In the genomic region with DNA sequence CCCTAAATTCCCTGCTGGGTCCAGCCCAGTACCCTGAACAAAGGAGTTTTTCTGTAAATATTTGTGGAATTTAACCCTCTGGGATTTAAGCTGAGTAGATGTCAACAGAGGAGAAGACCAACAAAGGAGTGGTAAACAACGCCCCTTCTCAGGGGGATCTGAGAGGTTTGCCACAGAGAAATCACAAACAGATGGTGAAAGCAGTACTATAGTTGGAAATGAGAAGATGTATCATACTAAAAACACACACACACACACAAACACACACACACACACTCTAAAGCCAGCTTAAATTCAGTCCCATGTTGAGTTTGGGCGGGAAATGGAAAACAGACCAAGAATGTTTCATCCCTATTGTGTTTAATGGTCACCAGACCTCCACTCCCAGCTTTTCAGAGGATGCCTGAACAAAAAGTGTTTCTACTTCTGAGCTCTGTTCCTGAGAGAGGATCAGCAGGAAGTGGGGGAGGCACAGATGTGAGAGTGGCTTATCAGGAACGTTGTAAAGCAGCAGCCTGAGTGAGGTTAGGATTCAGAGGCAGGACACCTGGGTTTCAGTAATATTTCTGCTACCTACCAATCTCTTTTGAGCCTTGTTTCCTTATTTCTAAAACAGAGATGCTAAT, we compare ENCODE assay signal across 11 cellular contexts. TPM values are rescaled to one million over a fixed set of nuclear protein-coding genes. Genes with fewer than 3 reads are reported as not detected.
DNase-seq lines count a peak whose midpoint lies in the region; ATAC-seq and TF ChIP-seq lines count a peak whose summit lies in the region.
"Had no signal": no experiment of that assay in that cellular context is flagged by ENCODE, and none has a peak within 500 bp of the region (broad histone marks: within the 10 kb centered on the region; RNA-seq: fewer than 3 reads in every experiment).

No MANE protein-coding gene starts in this region.

- DNase-seq in COLO829 (ENCODE audit: low spot score) (peak; percentile 23), upper lobe of right lung (no peak)
- peak; percentile 92 for DNase-seq in Jurkat, Clone E6-1 (ENCODE audit: low read depth, low spot score)
- DNase-seq: brain microvascular endothelial cell, NCI-H446, psoas muscle had no signal

- no peaks in the 10 kb centered on the region for H3K9me3 Mint-ChIP-seq in activated naive CD8-positive, alpha-beta T cell (ENCODE audit: low read depth)

- H3K4me1 ChIP-seq in mesodermal cell (ENCODE audit: control insufficient read depth, insufficient read depth, low read length, poor library complexity, severe bottlenecking) (peaks cover 23% of the 10 kb centered on the region), gastroesophageal sphincter (no peaks in the 10 kb centered on the region), upper lobe of right lung (peaks cover 13% of the 10 kb centered on the region)
- H3K4me1 ChIP-seq: psoas muscle had no signal

- H3K27ac ChIP-seq in mesodermal cell (ENCODE audit: low read depth, low read length, severe bottlenecking) (peak overlapping the region; percentile 94), gastroesophageal sphincter (no peak overlapping the region), upper lobe of right lung (no peak overlapping the region)
- H3K27ac ChIP-seq: brain microvascular endothelial cell, psoas muscle had no signal

- TF ChIP-seq POLR2A in gastroesophageal sphincter (IDR thresholded peaks at IDR 0.05), result no peak

- peaks cover 78% of the 10 kb centered on the region for H3K4me1 Mint-ChIP-seq in activated naive CD8-positive, alpha-beta T cell (ENCODE audit: low read depth)

- intact Hi-C loops in upper lobe of right lung (cut with DNase I), result no loop called here

- H3K36me3 ChIP-seq in mesodermal cell (ENCODE audit: control insufficient read depth, insufficient read depth, low read length) (no peaks in the 10 kb centered on the region), gastroesophageal sphincter (no peaks in the 10 kb centered on the region), upper lobe of right lung (no peaks in the 10 kb centered on the region)
- H3K36me3 ChIP-seq: brain microvascular endothelial cell had no signal

- ATAC-seq in GM21723 (IDR thresholded peaks at IDR 0.05; ENCODE audit: unreplicated experiment) (no peak), gastroesophageal sphincter (no peak), upper lobe of right lung (no peak), GM21737 (IDR thresholded peaks at IDR 0.05; ENCODE audit: unreplicated experiment) (no peak)
- ATAC-seq: psoas muscle had no signal

- peak overlapping the region; percentile 93 for H3K4me3 Mint-ChIP-seq in activated naive CD8-positive, alpha-beta T cell

- no peaks in the 10 kb centered on the region for H3K27me3 Mint-ChIP-seq in activated naive CD8-positive, alpha-beta T cell

- TF ChIP-seq CTCF in gastroesophageal sphincter (IDR thresholded peaks at IDR 0.05), result no peak
- no peak for TF ChIP-seq CTCF in upper lobe of right lung (IDR thresholded peaks at IDR 0.05)

- WGBS in mesodermal cell (ENCODE audit: insufficient coverage in 2 of 2), 2 experiments, result 20 to 30% methylated on average over 1 to 2 of the region's 3 CpGs
- WGBS in gastroesophageal sphincter (ENCODE audit: low coverage in 1 of 2), 2 donors, result 35 to 50% methylated on average over 2 to 3 of the region's 3 CpGs

- no peak for TF ChIP-seq EP300 in gastroesophageal sphincter (IDR thresholded peaks at IDR 0.05)

- H3K4me3 ChIP-seq in Jurkat, Clone E6-1 (ENCODE audit: low read length), result peak overlapping the region; percentile 26
- H3K4me3 ChIP-seq in mesodermal cell (ENCODE audit: extremely low read depth, insufficient read depth, low read length, poor library complexity, severe bottlenecking), result no peak overlapping the region
- no peak overlapping the region for H3K4me3 ChIP-seq in gastroesophageal sphincter
- no peak overlapping the region for H3K4me3 ChIP-seq in upper lobe of right lung
- H3K4me3 ChIP-seq: psoas muscle had no signal

- no peaks in the 10 kb centered on the region for H3K9me3 ChIP-seq in mesodermal cell (ENCODE audit: control insufficient read depth, low read length)
- H3K9me3 ChIP-seq in gastroesophageal sphincter, result no peaks in the 10 kb centered on the region
- H3K9me3 ChIP-seq in upper lobe of right lung, result no peaks in the 10 kb centered on the region
- H3K9me3 ChIP-seq: psoas muscle had no signal

- peaks cover 5% of the 10 kb centered on the region for H3K36me3 Mint-ChIP-seq in activated naive CD8-positive, alpha-beta T cell

- H3K27ac Mint-ChIP-seq in activated naive CD8-positive, alpha-beta T cell, result peak overlapping the region; percentile 94

- H3K27me3 ChIP-seq in gastroesophageal sphincter, result peaks cover 8% of the 10 kb centered on the region
- no peaks in the 10 kb centered on the region for H3K27me3 ChIP-seq in upper lobe of right lung
- H3K27me3 ChIP-seq: brain microvascular endothelial cell had no signal

RNA-seq across cellular contexts. Expression of gene BIN2, which starts 3.2 kb away (rescaled TPM):
- polyA plus RNA-seq in Jurkat, Clone E6-1 (2012; ENCODE audit: insufficient read depth, insufficient read length), result 27.8 TPM
- not detected for polyA plus RNA-seq in mesodermal cell (2013, experiment 1 of 2)
- polyA plus RNA-seq in mesodermal cell (2013, experiment 2 of 2), result not detected
- total RNA-seq in gastroesophageal sphincter (1 to 10 TPM in 3 of 4 donors, under 1 TPM in 1; 0.62 to 5.4 (median 2.0) TPM), upper lobe of right lung (26.1 TPM)

RNA-seq across cellular contexts. Expression of gene CELA1, which starts 25.7 kb away (rescaled TPM):
- polyA plus RNA-seq in Jurkat, Clone E6-1 (2012; ENCODE audit: insufficient read depth, insufficient read length), result not detected
- not detected for polyA plus RNA-seq in mesodermal cell (2013, experiment 1 of 2)
- not detected for polyA plus RNA-seq in mesodermal cell (2013, experiment 2 of 2)
- not detected for total RNA-seq in gastroesophageal sphincter
- total RNA-seq in upper lobe of right lung, result not detected
- total RNA-seq: psoas muscle had no signal
- polyA plus RNA-seq: psoas muscle had no signal

RNA-seq across cellular contexts. Expression of gene SMAGP, which starts 50.6 kb away (rescaled TPM):
- polyA plus RNA-seq in Jurkat, Clone E6-1 (2012; ENCODE audit: insufficient read depth, insufficient read length), result 22.3 TPM
- 13.4 TPM for polyA plus RNA-seq in mesodermal cell (2013, experiment 1 of 2)
- polyA plus RNA-seq in mesodermal cell (2013, experiment 2 of 2), result 11.2 TPM
- total RNA-seq in gastroesophageal sphincter (1 to 10 TPM; 1.2 to 8.0 (median 3.6) TPM), upper lobe of right lung (34.2 TPM)
